ENCODE assay signal across 30 cellular contexts in genomic region chr1:62599044-62599443, GRCh38. TPM values are rescaled to one million over a fixed set of nuclear protein-coding genes. Genes with fewer than 3 reads are reported as not detected.
DNase-seq lines count a peak whose midpoint lies in the region; ATAC-seq and TF ChIP-seq lines count a peak whose summit lies in the region.
"Had no signal": no experiment of that assay in that cellular context is flagged by ENCODE, and none has a peak within 500 bp of the region (broad histone marks: within the 10 kb centered on the region; RNA-seq: fewer than 3 reads in every experiment).

No MANE protein-coding gene starts in this region.

- TF ChIP-seq CTCF in fibroblast of mammary gland (conservative IDR thresholded peaks at IDR 0.05; ENCODE audit: control insufficient read depth, insufficient read depth, low read depth, low read length) = no peak
- TF ChIP-seq CTCF in osteocyte (IDR thresholded peaks at IDR 0.05) = no peak

- H3K27me3 Mint-ChIP-seq in activated CD8-positive, alpha-beta memory T cell treated with anti-CD3 and anti-CD28 coated beads, Interleukin-2, amount 10 ng/mL, durations not matched to agents 7 days and 5 days = no peaks in the 10 kb centered on the region
- no peaks in the 10 kb centered on the region for H3K27me3 Mint-ChIP-seq in osteocyte (ENCODE audit: unreplicated experiment)
- H3K27me3 Mint-ChIP-seq: activated T-cell treated with anti-CD3 and anti-CD28 coated beads, Interleukin-2, amount 50 U/mL, for 24 hours; central memory CD8-positive, alpha-beta T cell had no signal

- H3K4me3 ChIP-seq in fibroblast of mammary gland (ENCODE audit: control insufficient read depth, low read depth, low read length) = no peak overlapping the region
- H3K4me3 ChIP-seq: dorsolateral prefrontal cortex, heart left ventricle, PC-9 had no signal

- DNase-seq in activated CD8-positive, alpha-beta memory T cell treated with anti-CD3 and anti-CD28 coated beads, Interleukin-2, amount 10 ng/mL, durations not matched to agents 7 days and 5 days = no peak
- no peak for DNase-seq in activated CD8-positive, alpha-beta memory T cell treated with anti-CD3 and anti-CD28 coated beads, Interleukin-2, amount 50 U/mL, for 4 hours
- peak; percentile 8 for DNase-seq in amniotic epithelial cell (ENCODE audit: low read depth)
- peak; percentile 5 for DNase-seq in fibroblast of mammary gland (ENCODE audit: low read depth)
- DNase-seq in osteocyte (ENCODE audit: extremely low spot score, unreplicated experiment) = no peak
- DNase-seq: activated CD8-positive, alpha-beta T cell treated with anti-CD3 and anti-CD28 coated beads, Interleukin-2, amount 10 ng/mL, durations not matched to agents 7 days and 5 days; activated naive CD4-positive, alpha-beta T cell treated with Interleukin-2 at 50 U/mL for 16 hours; activated T-cell treated with anti-CD3 and anti-CD28 coated beads, Interleukin-2, amount 50 U/mL, for 24 hours; amygdala; DMS53; dorsolateral prefrontal cortex; foreskin fibroblast; GF-D8; heart left ventricle; left colon; NCI-H1105; NK-92 treated with Interleukin-12 subunit alpha and Interleukin-12 subunit beta, amount 100 ng/mL, for 24 hours; occipital lobe; PC-9; SHP77; stimulated activated CD4-positive, alpha-beta T cell treated with anti-CD3 and anti-CD28 coated beads, Interleukin-2, amount 100 ng/mL, for 24 hours; T1000 had no signal

- H3K4me3 Mint-ChIP-seq in activated CD8-positive, alpha-beta memory T cell treated with anti-CD3 and anti-CD28 coated beads, Interleukin-2, amount 10 ng/mL, durations not matched to agents 7 days and 5 days = no peak overlapping the region
- H3K4me3 Mint-ChIP-seq in osteocyte (ENCODE audit: unreplicated experiment) = no peak overlapping the region
- H3K4me3 Mint-ChIP-seq: activated CD8-positive, alpha-beta T cell treated with anti-CD3 and anti-CD28 coated beads, Interleukin-2, amount 10 ng/mL, durations not matched to agents 7 days and 5 days; activated T-cell treated with anti-CD3 and anti-CD28 coated beads, Interleukin-2, amount 50 U/mL, for 24 hours; central memory CD8-positive, alpha-beta T cell had no signal

- H3K36me3 Mint-ChIP-seq in activated CD8-positive, alpha-beta memory T cell treated with anti-CD3 and anti-CD28 coated beads, Interleukin-2, amount 10 ng/mL, durations not matched to agents 7 days and 5 days = no peaks in the 10 kb centered on the region
- H3K36me3 Mint-ChIP-seq in osteocyte (ENCODE audit: unreplicated experiment) = peaks cover 3% of the 10 kb centered on the region

- CTCF ChIA-PET in activated CD8-positive, alpha-beta memory T cell treated with anti-CD3 and anti-CD28 coated beads, Interleukin-2, amount 10 ng/mL, durations not matched to agents 7 days and 5 days (lab: Charles Lee) = no interaction called here

- no peaks in the 10 kb centered on the region for H3K9me3 Mint-ChIP-seq in activated CD8-positive, alpha-beta memory T cell treated with anti-CD3 and anti-CD28 coated beads, Interleukin-2, amount 10 ng/mL, durations not matched to agents 7 days and 5 days (ENCODE audit: low read depth)
- no peaks in the 10 kb centered on the region for H3K9me3 Mint-ChIP-seq in osteocyte (ENCODE audit: unreplicated experiment)
- H3K9me3 Mint-ChIP-seq: activated T-cell treated with anti-CD3 and anti-CD28 coated beads, Interleukin-2, amount 50 U/mL, for 24 hours; central memory CD8-positive, alpha-beta T cell had no signal

- peaks cover 8% of the 10 kb centered on the region for H3K4me1 Mint-ChIP-seq in activated CD8-positive, alpha-beta memory T cell treated with anti-CD3 and anti-CD28 coated beads, Interleukin-2, amount 10 ng/mL, durations not matched to agents 7 days and 5 days
- peaks cover 64% of the 10 kb centered on the region for H3K4me1 Mint-ChIP-seq in osteocyte (ENCODE audit: unreplicated experiment)
- H3K4me1 Mint-ChIP-seq: central memory CD8-positive, alpha-beta T cell had no signal

- H3K27ac Mint-ChIP-seq in activated CD8-positive, alpha-beta memory T cell treated with anti-CD3 and anti-CD28 coated beads, Interleukin-2, amount 10 ng/mL, durations not matched to agents 7 days and 5 days = no peak overlapping the region
- peak overlapping the region; percentile 53 for H3K27ac Mint-ChIP-seq in osteocyte (ENCODE audit: unreplicated experiment)
- H3K27ac Mint-ChIP-seq: activated CD8-positive, alpha-beta T cell treated with anti-CD3 and anti-CD28 coated beads, Interleukin-2, amount 10 ng/mL, durations not matched to agents 7 days and 5 days; activated T-cell treated with anti-CD3 and anti-CD28 coated beads, Interleukin-2, amount 50 U/mL, for 24 hours had no signal

- peak; percentile 76 for ATAC-seq in activated CD8-positive, alpha-beta memory T cell treated with anti-CD3 and anti-CD28 coated beads, Interleukin-2, amount 10 ng/mL, durations not matched to agents 7 days and 5 days
- ATAC-seq in HG03460 (IDR thresholded peaks at IDR 0.05; ENCODE audit: unreplicated experiment) (no peak), GM21529 (IDR thresholded peaks at IDR 0.05; ENCODE audit: unreplicated experiment) (no peak), GM21423 (IDR thresholded peaks at IDR 0.05; ENCODE audit: unreplicated experiment) (no peak)
- ATAC-seq: activated CD8-positive, alpha-beta T cell treated with anti-CD3 and anti-CD28 coated beads, Interleukin-2, amount 10 ng/mL, durations not matched to agents 7 days and 5 days; heart left ventricle; left colon had no signal

RNA-seq across cellular contexts. Expression of gene ANGPTL3, which starts 1.7 kb away (rescaled TPM):
- total RNA-seq in activated CD8-positive, alpha-beta memory T cell treated with anti-CD3 and anti-CD28 coated beads, Interleukin-2, amount 10 ng/mL, durations not matched to agents 7 days and 5 days = not detected
- total RNA-seq in osteocyte = not detected in 2 replicates
- total RNA-seq: A673; activated CD8-positive, alpha-beta T cell treated with anti-CD3 and anti-CD28 coated beads, Interleukin-2, amount 10 ng/mL, durations not matched to agents 7 days and 5 days; dorsolateral prefrontal cortex; heart left ventricle; left colon; mesenteric fat pad; NCI-H460; occipital lobe; PC-9; smooth muscle cell had no signal

Comparison
In these comparisons a context has a peak if more than half of its experiments do, and no peak if none do; other contexts are left out.
1. DNase-seq: peak in amniotic epithelial cell (single experiment) and fibroblast of mammary gland (single experiment); none in activated CD8-positive, alpha-beta memory T cell treated with anti-CD3 and anti-CD28 coated beads, Interleukin-2, amount 10 ng/mL, durations not matched to agents 7 days and 5 days (single experiment), activated CD8-positive, alpha-beta memory T cell treated with anti-CD3 and anti-CD28 coated beads, Interleukin-2, amount 50 U/mL, for 4 hours (single experiment) and osteocyte (single experiment).